Comparison of ENCODE assay signal across 9 cellular contexts in the genomic region with DNA sequence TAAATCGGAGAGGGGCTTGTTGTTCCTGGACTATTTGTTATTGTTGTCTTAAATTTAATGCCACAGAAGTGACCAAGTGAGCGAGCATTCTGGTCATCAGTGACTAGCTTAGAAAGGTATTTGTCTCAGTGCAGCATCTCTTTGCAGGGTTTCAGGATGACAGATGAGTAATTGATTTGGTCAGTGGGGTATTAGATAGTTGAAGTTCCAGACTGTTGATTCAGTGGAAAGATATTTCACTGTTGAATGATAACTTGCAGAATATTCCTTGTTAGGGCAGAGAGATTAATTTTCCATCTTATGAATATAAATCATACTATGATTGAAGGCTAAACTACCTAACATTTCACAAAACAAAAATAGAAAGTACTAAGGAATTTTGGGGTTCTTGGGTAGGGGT.
DNase-seq lines count a peak whose midpoint lies in the region; ATAC-seq, FAIRE-seq and TF ChIP-seq lines count a peak whose summit lies in the region.
"Had no signal": no experiment of that assay in that cellular context is flagged by ENCODE, and none has a peak within 500 bp of the region (broad histone marks: within the 10 kb centered on the region; RNA-seq: fewer than 3 reads in every experiment).

No MANE protein-coding gene starts in this region.

- H2AFZ ChIP-seq in HCT116 (ENCODE audit: low read depth, low read length, poor library complexity, severe bottlenecking): no peak overlapping the region

- H4K20me1 ChIP-seq in HCT116 (ENCODE audit: insufficient read depth): no peaks in the 10 kb centered on the region

- DNase-seq in HCT116 (ENCODE audit: low read depth, low spot score) (peak; percentile 74), RPMI7951 (ENCODE audit: low read depth) (peak; percentile 88), fibroblast of mammary gland (ENCODE audit: low read depth) (peak; percentile 90), skeletal muscle cell (ENCODE audit: low read depth) (peak; percentile 64), NOMO-1 treated with DMSO at 0.1 percent for 48 hours (lab: John Stamatoyannopoulos, UW; ENCODE audit: unreplicated experiment) (no peak), GM12891 (ENCODE audit: insufficient read length, low spot score) (no peak)
- DNase-seq: SIG-M5; stimulated activated CD4-positive, alpha-beta T cell treated with anti-CD3 and anti-CD28 coated beads, Interleukin-4, amount 100 ng/mL, for 24 hours had no signal

- H3K36me3 ChIP-seq in HCT116 (ENCODE audit: control insufficient read depth in 1 of 2, insufficient read depth in 2 of 2, low read length in 2 of 2): no peaks in the 10 kb centered on the region

- intact Hi-C loops in HCT116 (cut with micrococcal nuclease): loop anchor here (5.0 kb wide), 2 partner anchors 88 to 228 kb away; no protein-coding TSS in a partner anchor

- no peaks in the 10 kb centered on the region for H3K27me3 ChIP-seq in HCT116 (ENCODE audit: insufficient read depth, low read length)

- H3K4me3 ChIP-seq in HCT116 (replicated peaks in 1 of 2; ENCODE audit: low read depth in 1 of 2, low read length in 2 of 2): peak overlapping the region in 1 of 2 experiments; percentile 44; a peak in 1 of 4 replicates
- no peak overlapping the region for H3K4me3 ChIP-seq in fibroblast of mammary gland (ENCODE audit: control insufficient read depth, low read depth, low read length)
- no peak overlapping the region for H3K4me3 ChIP-seq in skeletal muscle cell (ENCODE audit: low read depth, low read length)

- no peak for TF ChIP-seq POLR2A in HCT116 (IDR thresholded peaks at IDR 0.05; ENCODE audit: borderline replicate concordance, extremely low read depth, insufficient read depth, insufficient read length)
- no peak for TF ChIP-seq POLR2A in GM12891 (IDR thresholded peaks at IDR 0.05; ENCODE audit: low read depth, low read length)

- no peaks in the 10 kb centered on the region for H3K9me2 ChIP-seq in HCT116 (ENCODE audit: insufficient read depth)

- H3K4me2 ChIP-seq in HCT116 (ENCODE audit: low read length): peak overlapping the region; percentile 83

- RAD21 ChIA-PET in HCT116 (lab: Charles Lee; ENCODE audit: low non-redundant PET in 1 of 2, low total read pairs in 2 of 2, uncharacterized antibody in 2 of 2, unreplicated experiment in 2 of 2): no interaction called here

- H3K79me2 ChIP-seq in HCT116 (ENCODE audit: insufficient read depth, low read length): peaks cover 95% of the 10 kb centered on the region

- POLR2A ChIA-PET in HCT116 (lab: Charles Lee): no interaction called here

- no peaks in the 10 kb centered on the region for H3K9me3 ChIP-seq in HCT116 (ENCODE audit: control insufficient read depth in 1 of 2, insufficient read depth in 1 of 2, low read depth in 1 of 2, low read length in 2 of 2)

- TF ChIP-seq CTCF in HCT116 (IDR thresholded peaks at IDR 0.05 in 2 of 3, conservative IDR thresholded peaks at IDR 0.05 in 1 of 3; ENCODE audit: borderline replicate concordance in 1 of 3, insufficient read depth in 1 of 3, low read depth in 2 of 3, low read length in 2 of 3) (no peak), fibroblast of mammary gland (conservative IDR thresholded peaks at IDR 0.05; ENCODE audit: control insufficient read depth, insufficient read depth, low read depth, low read length) (no peak)

- TF ChIP-seq RAD21 in HCT116 (IDR thresholded peaks at IDR 0.05; ENCODE audit: low read depth): no peak

- ATAC-seq in HCT116 (peak; percentile 42; the same call in 1 of the 2 replicates), GM18498 (IDR thresholded peaks at IDR 0.05; ENCODE audit: unreplicated experiment) (no peak)

- H3K9ac ChIP-seq in HCT116 (ENCODE audit: low read length): peak overlapping the region; percentile 59

- CTCF ChIA-PET in HCT116 (lab: Charles Lee): no interaction called here

- H3K4me1 ChIP-seq in HCT116 (ENCODE audit: control insufficient read depth in 1 of 2, insufficient read depth in 2 of 2, low read length in 2 of 2): peaks cover 55 to 88% of the 10 kb centered on the region in 2 experiments

- BruUV-seq in HCT116 (replicated peaks; lab: Mats Ljungman, UMichigan): no TSS peak

- peak overlapping the region; percentile 34; the same call in 1 of the 2 replicates for H3K27ac ChIP-seq in HCT116 (ENCODE audit: low read depth, low read length)

- no peak for FAIRE-seq in GM12891 (lab: Jason Lieb, UNC)

TF ChIP-seq in HCT116, 20 proteins besides CTCF, POLR2A, EP300 and RAD21:
- TF ChIP-seq SP1 (IDR thresholded peaks at IDR 0.05; ENCODE audit: low read depth) (peak; percentile 43; the same call in 1 of the 2 replicates), EGR1 (IDR thresholded peaks at IDR 0.05; ENCODE audit: low read depth) (no peak), EZH2 (IDR thresholded peaks at IDR 0.05) (no peak), JUND (IDR thresholded peaks at IDR 0.05) (peak; percentile 67; the same call in 1 of the 2 replicates), SIN3A (IDR thresholded peaks at IDR 0.05; ENCODE audit: low read depth) (peak; percentile 79), FOSL1 (IDR thresholded peaks at IDR 0.05; ENCODE audit: low read depth) (peak; percentile 78), YY1 (IDR thresholded peaks at IDR 0.05; ENCODE audit: extremely low read depth, insufficient replicate concordance, low read depth, low read length) (no peak), CEBPB (IDR thresholded peaks at IDR 0.05; ENCODE audit: low read depth) (peak; percentile 34; the same call in 1 of the 2 replicates)
TF ChIP-seq in HCT116: peak in this region for 5.

TF ChIP-seq in GM12891, 5 proteins besides CTCF, POLR2A, EP300 and RAD21:
- TF ChIP-seq SPI1 (IDR thresholded peaks at IDR 0.05; ENCODE audit: low read depth, low read length) (no peak), PAX5 (IDR thresholded peaks at IDR 0.05; ENCODE audit: insufficient read depth, low read length, severe bottlenecking) (no peak), TAF1 (IDR thresholded peaks at IDR 0.05; ENCODE audit: low read depth, low read length) (no peak), POLR2AphosphoS5 (IDR thresholded peaks at IDR 0.05; ENCODE audit: low read depth, low read length) (no peak), POU2F2 (IDR thresholded peaks at IDR 0.05; ENCODE audit: low read depth, low read length) (no peak)

Comparison
In these comparisons a context has a peak if more than half of its experiments do, and no peak if none do; other contexts are left out.
1. DNase-seq: peak in HCT116 (single experiment), RPMI7951 (single experiment), fibroblast of mammary gland (single experiment) and skeletal muscle cell (single experiment); none in NOMO-1 treated with DMSO at 0.1 percent for 48 hours (single experiment) and GM12891 (single experiment).